In genomic region chr4:59518005-59518823, GRCh38 we compare ENCODE assay signal across 28 cellular contexts.
A peak's percentile ranks its signal among the peaks of the same experiment; 100 is the strongest.
DNase-seq lines count a peak whose midpoint lies in the region; ATAC-seq, FAIRE-seq and TF ChIP-seq lines count a peak whose summit lies in the region.
"Had no signal": no experiment of that assay in that cellular context is flagged by ENCODE, and none has a peak within 500 bp of the region (broad histone marks: within the 10 kb centered on the region; RNA-seq: fewer than 3 reads in every experiment).

No MANE protein-coding gene starts in this region.

- H3K27me3 Mint-ChIP-seq in natural killer cell treated with Interleukin-12 subunit alpha and Interleukin-12 subunit beta and Interleukin-15 and Interleukin-18, amount 100 ng/mL, for 72 hours, result no peaks in the 10 kb centered on the region
- H3K27me3 Mint-ChIP-seq in natural killer cell (ENCODE audit: low read depth in 2 of 2) (no peaks in the 10 kb centered on the region), progenitor cell of endocrine pancreas (peaks cover 3% of the 10 kb centered on the region)
- no peaks in the 10 kb centered on the region for H3K27me3 Mint-ChIP-seq in CD4-positive, alpha-beta T cell
- H3K27me3 Mint-ChIP-seq: T-helper 17 cell had no signal

- TF ChIP-seq CTCF in natural killer cell (IDR thresholded peaks at IDR 0.05) (no peak), progenitor cell of endocrine pancreas (IDR thresholded peaks at IDR 0.05; ENCODE audit: unreplicated experiment) (no peak)
- no peak for TF ChIP-seq CTCF in CD4-positive, alpha-beta T cell (IDR thresholded peaks at IDR 0.05)

- H3K4me3 Mint-ChIP-seq in natural killer cell treated with Interleukin-12 subunit alpha and Interleukin-12 subunit beta and Interleukin-15 and Interleukin-18, amount 100 ng/mL, for 72 hours, result no peak overlapping the region
- H3K4me3 Mint-ChIP-seq in natural killer cell (no peak overlapping the region), progenitor cell of endocrine pancreas (ENCODE audit: low read depth) (peak overlapping the region; percentile 74)
- H3K4me3 Mint-ChIP-seq in CD4-positive, alpha-beta T cell, result no peak overlapping the region
- H3K4me3 Mint-ChIP-seq: T-helper 17 cell had no signal

- H3K9me3 ChIP-seq in CD4-positive, alpha-beta T cell (ENCODE audit: control insufficient read depth, low read length), result no peaks in the 10 kb centered on the region
- H3K9me3 ChIP-seq: A549, BE2C, Caco-2, neutrophil, psoas muscle had no signal

- intact Hi-C loops in natural killer cell (cut with micrococcal nuclease), result no loop called here
- intact Hi-C loops in CD4-positive, alpha-beta T cell (cut with DNase I, micrococcal nuclease), result no loop called here

- DNase-seq in natural killer cell treated with Interleukin-12 subunit alpha and Interleukin-12 subunit beta and Interleukin-15 and Interleukin-18, amount 100 ng/mL, for 72 hours (ENCODE audit: low spot score), result no peak
- DNase-seq in natural killer cell, result no peak
- DNase-seq in iPS-NIHi11 (ENCODE audit: low spot score), result peak; percentile 43
- no peak for DNase-seq in progenitor cell of endocrine pancreas (ENCODE audit: low spot score, unreplicated experiment)
- no peak for DNase-seq in CD4-positive, alpha-beta T cell
- no peak for DNase-seq in GM12892 (ENCODE audit: insufficient read length)
- DNase-seq in activated CD8-positive, alpha-beta memory T cell treated with anti-CD3 and anti-CD28 coated beads for 24 hours, result no peak
- DNase-seq: activated CD4-positive, alpha-beta T cell treated with anti-CD3 and anti-CD28 coated beads, Interleukin-2, amount 50 U/mL, for 1 hour; activated CD8-positive, alpha-beta memory T cell treated with anti-CD3 and anti-CD28 coated beads, Interleukin-2, amount 50 U/mL, for 4 hours; BE2C; Caco-2; left ventricle myocardium superior; NCI-H1694; NCI-H526 treated with DMSO at 0.1 percent for 48 hours; stimulated activated CD4-positive, alpha-beta T cell treated with anti-CD3 and anti-CD28 coated beads, Interleukin-4, amount 100 ng/mL, for 24 hours; T-helper 17 cell; trophoblast cell had no signal

- no peaks in the 10 kb centered on the region for H3K4me1 Mint-ChIP-seq in natural killer cell treated with Interleukin-12 subunit alpha and Interleukin-12 subunit beta and Interleukin-15 and Interleukin-18, amount 100 ng/mL, for 72 hours (ENCODE audit: low read depth in 2 of 2)
- H3K4me1 Mint-ChIP-seq in natural killer cell (no peaks in the 10 kb centered on the region), progenitor cell of endocrine pancreas (ENCODE audit: low read depth) (no peaks in the 10 kb centered on the region)
- no peaks in the 10 kb centered on the region for H3K4me1 Mint-ChIP-seq in CD4-positive, alpha-beta T cell (ENCODE audit: low read depth)
- H3K4me1 Mint-ChIP-seq: T-helper 17 cell had no signal

- H3K36me3 Mint-ChIP-seq in natural killer cell treated with Interleukin-12 subunit alpha and Interleukin-12 subunit beta and Interleukin-15 and Interleukin-18, amount 100 ng/mL, for 72 hours, result no peaks in the 10 kb centered on the region
- H3K36me3 Mint-ChIP-seq in natural killer cell (no peaks in the 10 kb centered on the region), progenitor cell of endocrine pancreas (ENCODE audit: insufficient read depth) (no peaks in the 10 kb centered on the region)
- H3K36me3 Mint-ChIP-seq in CD4-positive, alpha-beta T cell (ENCODE audit: low read depth), result no peaks in the 10 kb centered on the region

- H3K27me3 ChIP-seq in CD4-positive, alpha-beta T cell (ENCODE audit: control insufficient read depth, insufficient read depth, low read length), result no peaks in the 10 kb centered on the region
- H3K27me3 ChIP-seq: BE2C, neutrophil had no signal

- POLR2A ChIA-PET in CD4-positive, alpha-beta T cell (lab: Charles Lee), result no interaction called here

- peak; percentile 33 to 53 for ATAC-seq in natural killer cell treated with Interleukin-12 subunit alpha and Interleukin-12 subunit beta and Interleukin-15 and Interleukin-18, amount 100 ng/mL, for 72 hours
- ATAC-seq in natural killer cell, result no peak
- no peak for ATAC-seq in CD4-positive, alpha-beta T cell (ENCODE audit: poor library complexity)
- ATAC-seq in HG03095 (IDR thresholded peaks at IDR 0.05; ENCODE audit: unreplicated experiment), result no peak
- ATAC-seq: A549, left ventricle myocardium superior, psoas muscle, T-helper 17 cell had no signal

- no peak for TF ChIP-seq POLR2A in GM12892 (IDR thresholded peaks at IDR 0.05; ENCODE audit: low read depth, low read length)

- FAIRE-seq in GM12892 (lab: Jason Lieb, UNC), result no peak
- FAIRE-seq: A549, bronchial epithelial cell, endometrium, H54 had no signal

- H3K9me3 Mint-ChIP-seq in natural killer cell treated with Interleukin-12 subunit alpha and Interleukin-12 subunit beta and Interleukin-15 and Interleukin-18, amount 100 ng/mL, for 72 hours, result peaks cover 10% of the 10 kb centered on the region
- H3K9me3 Mint-ChIP-seq in natural killer cell, result peaks cover 6 to 10% of the 10 kb centered on the region in 2 donors
- no peaks in the 10 kb centered on the region for H3K9me3 Mint-ChIP-seq in progenitor cell of endocrine pancreas (ENCODE audit: low read depth)
- H3K9me3 Mint-ChIP-seq in CD4-positive, alpha-beta T cell, result peaks cover 3% of the 10 kb centered on the region

- no peak overlapping the region for H3K27ac ChIP-seq in CD4-positive, alpha-beta T cell (ENCODE audit: low read depth, low read length)
- H3K27ac ChIP-seq: A549, coronary artery, neutrophil, psoas muscle, SK-N-MC, skin epidermis, VCaP had no signal

- H3K27ac Mint-ChIP-seq in natural killer cell treated with Interleukin-12 subunit alpha and Interleukin-12 subunit beta and Interleukin-15 and Interleukin-18, amount 100 ng/mL, for 72 hours, result no peak overlapping the region
- no peak overlapping the region for H3K27ac Mint-ChIP-seq in natural killer cell
- no peak overlapping the region for H3K27ac Mint-ChIP-seq in progenitor cell of endocrine pancreas
- H3K27ac Mint-ChIP-seq in CD4-positive, alpha-beta T cell, result no peak overlapping the region
- H3K27ac Mint-ChIP-seq: T-helper 17 cell had no signal

- CTCF ChIA-PET in CD4-positive, alpha-beta T cell (lab: Charles Lee), result no interaction called here

Comparison
In these comparisons a context has a peak if more than half of its experiments do, and no peak if none do; other contexts are left out.
1. ATAC-seq: peak in natural killer cell treated with Interleukin-12 subunit alpha and Interleukin-12 subunit beta and Interleukin-15 and Interleukin-18, amount 100 ng/mL, for 72 hours (2 of 2); none in natural killer cell (0 of 3), CD4-positive, alpha-beta T cell (single experiment) and HG03095 (single experiment).